In the genomic region with DNA sequence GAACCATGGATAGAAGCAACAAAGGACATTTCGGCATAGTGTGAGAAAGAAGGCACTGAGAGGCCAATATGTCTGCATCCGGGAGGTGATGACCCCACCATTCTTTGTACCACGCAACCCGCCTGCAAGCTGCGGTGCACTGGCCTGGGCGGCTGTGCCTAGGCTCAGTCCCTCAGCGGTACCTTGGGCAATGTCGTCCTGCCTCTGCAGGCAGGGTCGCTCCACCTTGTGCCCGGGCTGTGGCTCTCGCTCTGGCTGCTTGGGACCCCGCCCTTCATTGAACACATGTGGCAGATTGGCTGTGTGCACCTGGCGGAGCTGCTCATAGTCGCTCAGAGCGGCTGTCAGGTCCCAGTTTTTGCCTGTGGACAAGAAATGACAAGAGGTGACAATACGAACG, we compare ENCODE assay signal across 27 cellular contexts.
DNase-seq lines count a peak whose midpoint lies in the region; ATAC-seq and TF ChIP-seq lines count a peak whose summit lies in the region.
"Had no signal": no experiment of that assay in that cellular context is flagged by ENCODE, and none has a peak within 500 bp of the region (broad histone marks: within the 10 kb centered on the region; RNA-seq: fewer than 3 reads in every experiment).

No MANE protein-coding gene starts in this region.

- no peak overlapping the region for H3K27ac ChIP-seq in neuronal stem cell (replicated peaks; ENCODE audit: low read length)
- H3K27ac ChIP-seq: 22Rv1; A549; BLaER1; BLaER1 treated with 17β-estradiol and CSF1 and Interleukin-3, amounts not matched to agents 10 nM and 100 nM; C4-2B had no signal

- WGBS in neuronal stem cell (ENCODE audit: extremely low coverage in 2 of 2, insufficient read length in 2 of 2, insufficient replicate concordance in 1 of 2), 2 donors, result no CpG with 5 or more reads among the region's 17 CpGs

- H2AK5ac ChIP-seq in neuronal stem cell (ENCODE audit: low read depth, low read length), result no peak overlapping the region

- H4K8ac ChIP-seq in neuronal stem cell (ENCODE audit: low read depth, low read length), result no peak overlapping the region

- peak overlapping the region; percentile 87 for H3K23ac ChIP-seq in neuronal stem cell (ENCODE audit: low read depth, low read length, poor library complexity)

- H2BK12ac ChIP-seq in neuronal stem cell (ENCODE audit: low read length), result no peak overlapping the region

- H3K4me1 ChIP-seq in neuronal stem cell (ENCODE audit: control insufficient read depth in 2 of 2, insufficient read depth in 1 of 2, low read depth in 1 of 2, low read length in 2 of 2), result peaks cover 0 to 2% of the 10 kb centered on the region in 2 donors
- H3K4me1 ChIP-seq: A549, BE2C, Caco-2 had no signal

- H4K91ac ChIP-seq in neuronal stem cell (ENCODE audit: low read depth, low read length, poor library complexity), result no peak overlapping the region

- no peak overlapping the region for H2BK15ac ChIP-seq in neuronal stem cell (ENCODE audit: low read length)

- H2AFZ ChIP-seq in neuronal stem cell (ENCODE audit: low read length), result no peak overlapping the region

- H3K27me3 ChIP-seq in neuronal stem cell (ENCODE audit: control insufficient read depth in 3 of 3, insufficient read depth in 3 of 3, low read depth in 1 of 3, low read length in 3 of 3), result no peaks in the 10 kb centered on the region
- H3K27me3 ChIP-seq: BLaER1; BLaER1 treated with 17β-estradiol and CSF1 and Interleukin-3, amounts not matched to agents 10 nM and 100 nM had no signal

- no peak for ATAC-seq in omental fat pad (ENCODE audit: low FRiP score)
- ATAC-seq: A549; CD8-positive, alpha-beta T cell had no signal

- no peak overlapping the region for H2BK120ac ChIP-seq in neuronal stem cell (ENCODE audit: low read depth, low read length)

- no peaks in the 10 kb centered on the region for H3K36me3 ChIP-seq in neuronal stem cell (replicated peaks in 1 of 2; ENCODE audit: control insufficient read depth in 2 of 2, insufficient read depth in 2 of 2, low read length in 2 of 2)
- H3K36me3 ChIP-seq: BE2C; BLaER1; BLaER1 treated with 17β-estradiol and CSF1 and Interleukin-3, amounts not matched to agents 10 nM and 100 nM had no signal

- H3K9ac ChIP-seq in neuronal stem cell (ENCODE audit: low read depth, low read length, poor library complexity), result peak overlapping the region; percentile 47
- H3K9ac ChIP-seq: BLaER1; BLaER1 treated with 17β-estradiol and CSF1 and Interleukin-3, amounts not matched to agents 10 nM and 100 nM had no signal

- peaks cover 0 to 1% of the 10 kb centered on the region in 2 donors for H3K9me3 ChIP-seq in neuronal stem cell (replicated peaks in 1 of 2; ENCODE audit: control insufficient read depth in 2 of 2, insufficient read depth in 1 of 2, low read depth in 1 of 2, low read length in 2 of 2)
- H3K9me3 ChIP-seq: BE2C, Caco-2 had no signal

- H3K79me1 ChIP-seq in neuronal stem cell (ENCODE audit: low read depth, low read length), result no peaks in the 10 kb centered on the region

- H3K4me2 ChIP-seq in neuronal stem cell (ENCODE audit: insufficient read depth, low read length, poor library complexity, severe bottlenecking), result no peak overlapping the region
- H3K4me2 ChIP-seq: A549; BLaER1; BLaER1 treated with 17β-estradiol and CSF1 and Interleukin-3, amounts not matched to agents 10 nM and 100 nM had no signal

- H3K4ac ChIP-seq in neuronal stem cell (ENCODE audit: low read length), result no peak overlapping the region

- no peak overlapping the region for H2BK5ac ChIP-seq in neuronal stem cell (ENCODE audit: low read length)

- TF ChIP-seq CTCF in omental fat pad (IDR thresholded peaks at IDR 0.05), result no peak

- peak overlapping the region; percentile 61 for H3K18ac ChIP-seq in neuronal stem cell (ENCODE audit: low read length)

- H3K4me3 ChIP-seq in neuronal stem cell (ENCODE audit: low read length in 2 of 2), result no peak overlapping the region
- H3K4me3 ChIP-seq: A549; BLaER1; BLaER1 treated with 17β-estradiol and CSF1 and Interleukin-3, amounts not matched to agents 10 nM and 100 nM had no signal

- H3K14ac ChIP-seq in neuronal stem cell (ENCODE audit: low read length), result no peak overlapping the region

- no peak for DNase-seq in neuronal stem cell (ENCODE audit: low spot score)
- DNase-seq in omental fat pad (ENCODE audit: low spot score), result no peak
- DNase-seq: 8988T; ACHN; AML-193; BE2C; C1 segment of cervical spinal cord; Caco-2; Calu3; CD4-positive, alpha-beta memory T cell; CD4-positive, alpha-beta T cell; CD4-positive, CD25-positive, alpha-beta regulatory T cell; CD8-positive, alpha-beta memory T cell; CD8-positive, alpha-beta T cell; COR-L47; DMS 273 treated with DMSO at 0.1 percent for 48 hours; DMS153; DMS53; DMS79; DMS79 treated with DMSO at 0.1 percent for 48 hours; DND-41; EL had no signal
